Comparison of ENCODE assay signal across 8 cellular contexts in genomic region chr1:165592945-165593823, GRCh38. TPM values are rescaled to one million over a fixed set of nuclear protein-coding genes. Genes with fewer than 3 reads are reported as not detected.
DNase-seq lines count a peak whose midpoint lies in the region; ATAC-seq and TF ChIP-seq lines count a peak whose summit lies in the region.

No MANE protein-coding gene starts in this region.

- H3K4me1 Mint-ChIP-seq in glutamatergic neuron (ENCODE audit: low read depth, unreplicated experiment), result peaks cover 4% of the 10 kb centered on the region

- in situ Hi-C loops in ACHN (cut with HindIII; ENCODE audit: low pct_ligation_motif_present, low pct_unique_long_range_greater_than_20kb, low sequenced_read_pairs), result loop anchor here (25.0 kb wide), 1 partner anchor 181 kb away; no protein-coding TSS in a partner anchor

- ATAC-seq in GM18868 (IDR thresholded peaks at IDR 0.05; ENCODE audit: unreplicated experiment) (peak; percentile 38), SK-N-SH treated with all-trans-retinoic acid at 6 μM for 48 hours (peak; percentile 67), psoas muscle (peak; percentile 52 to 76 (median 66)), HG02588 (IDR thresholded peaks at IDR 0.05; ENCODE audit: unreplicated experiment) (no peak)

- no peaks in the 10 kb centered on the region for H3K9me3 Mint-ChIP-seq in glutamatergic neuron (ENCODE audit: unreplicated experiment)

- no peaks in the 10 kb centered on the region for H3K27me3 Mint-ChIP-seq in glutamatergic neuron (ENCODE audit: unreplicated experiment)

- no peaks in the 10 kb centered on the region for H3K36me3 ChIP-seq in psoas muscle (ENCODE audit: insufficient read depth in 1 of 2, low read depth in 1 of 2)

- intact Hi-C loops in psoas muscle (cut with DNase I), result loop anchor here (1.0 to 5.0 kb wide), 4 partner anchors 189 to 451 kb away; no protein-coding TSS in a partner anchor

- TF ChIP-seq CTCF in glutamatergic neuron (IDR thresholded peaks at IDR 0.05; ENCODE audit: partially characterized antibody, unreplicated experiment) (peak; percentile 95), psoas muscle (IDR thresholded peaks at IDR 0.05) (peak; percentile 98)

- no peaks in the 10 kb centered on the region for H3K27me3 ChIP-seq in psoas muscle (ENCODE audit: insufficient read depth in 3 of 3, low read length in 2 of 3)

- no peak overlapping the region for H3K27ac Mint-ChIP-seq in glutamatergic neuron (ENCODE audit: unreplicated experiment)

- 1 to 8% (median 1%) methylated on average over 10 of the region's 10 CpGs for WGBS in psoas muscle, 3 donors

- H3K27ac ChIP-seq in psoas muscle, result no peak overlapping the region

- no peaks in the 10 kb centered on the region for H3K9me3 ChIP-seq in psoas muscle

- H3K4me1 ChIP-seq in psoas muscle, result no peaks in the 10 kb centered on the region

- peak; percentile 78 for DNase-seq in ACHN
- peak; percentile 65 for DNase-seq in MV-4-11 (lab: John Stamatoyannopoulos, UW)
- DNase-seq in activated naive CD4-positive, alpha-beta T cell treated with anti-CD3 and anti-CD28 coated beads, Interleukin-2, amount 50 U/mL, for 16 hours, result peak; percentile 72
- peak; percentile 75 for DNase-seq in glutamatergic neuron
- DNase-seq in psoas muscle, result peak; percentile 30 to 61

- no peak overlapping the region for H3K4me3 Mint-ChIP-seq in glutamatergic neuron (ENCODE audit: unreplicated experiment)

- H3K36me3 Mint-ChIP-seq in glutamatergic neuron (ENCODE audit: unreplicated experiment), result no peaks in the 10 kb centered on the region

- no peak overlapping the region for H3K4me3 ChIP-seq in psoas muscle

TF ChIP-seq in SK-N-SH treated with all-trans-retinoic acid at 6 μM for 48 hours, 23 proteins besides CTCF, POLR2A, EP300 and RAD21:
- TF ChIP-seq POU6F1 (CRISPR knock-in tag; IDR thresholded peaks at IDR 0.05; ENCODE audit: borderline replicate concordance, low read depth) (no peak), ZNF70 (CRISPR knock-in tag; IDR thresholded peaks at IDR 0.05) (no peak), TCF4 (CRISPR knock-in tag; IDR thresholded peaks at IDR 0.05; ENCODE audit: borderline replicate concordance) (no peak), OSR1 (CRISPR knock-in tag; IDR thresholded peaks at IDR 0.05) (no peak), ZFP3 (CRISPR knock-in tag; IDR thresholded peaks at IDR 0.05) (no peak), ARNTL (CRISPR knock-in tag; IDR thresholded peaks at IDR 0.05; ENCODE audit: borderline replicate concordance, low read depth) (no peak)
- TF ChIP-seq, protein P1, sequence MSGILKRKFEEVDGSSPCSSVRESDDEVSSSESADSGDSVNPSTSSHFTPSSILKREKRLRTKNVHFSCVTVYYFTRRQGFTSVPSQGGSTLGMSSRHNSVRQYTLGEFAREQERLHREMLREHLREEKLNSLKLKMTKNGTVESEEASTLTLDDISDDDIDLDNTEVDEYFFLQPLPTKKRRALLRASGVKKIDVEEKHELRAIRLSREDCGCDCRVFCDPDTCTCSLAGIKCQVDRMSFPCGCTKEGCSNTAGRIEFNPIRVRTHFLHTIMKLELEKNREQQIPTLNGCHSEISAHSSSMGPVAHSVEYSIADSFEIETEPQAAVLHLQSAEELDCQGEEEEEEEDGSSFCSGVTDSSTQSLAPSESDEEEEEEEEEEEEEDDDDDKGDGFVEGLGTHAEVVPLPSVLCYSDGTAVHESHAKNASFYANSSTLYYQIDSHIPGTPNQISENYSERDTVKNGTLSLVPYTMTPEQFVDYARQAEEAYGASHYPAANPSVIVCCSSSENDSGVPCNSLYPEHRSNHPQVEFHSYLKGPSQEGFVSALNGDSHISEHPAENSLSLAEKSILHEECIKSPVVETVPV (CRISPR knock-in tag; IDR thresholded peaks at IDR 0.05), result no peak

RNA-seq across cellular contexts. Expression of gene MGST3, which starts 37.9 kb away (rescaled TPM):
- total RNA-seq in glutamatergic neuron (ENCODE audit: unreplicated experiment) (128 TPM), psoas muscle (100 to 1,000 TPM; 223 to 318 (median 258) TPM)
- 100 to 1,000 TPM; 177 to 329 (median 233) TPM for polyA plus RNA-seq in psoas muscle

RNA-seq across cellular contexts. Expression of gene LRRC52, which starts 49.4 kb away (rescaled TPM):
- total RNA-seq in glutamatergic neuron (ENCODE audit: unreplicated experiment), result not detected
- total RNA-seq in psoas muscle, result not detected
- polyA plus RNA-seq in psoas muscle, result 1 to 10 TPM in 1 of 3 donors, under 1 TPM in 2; 0.08 to 1.2 (median 0.08) TPM
